ENCODE assay signal across 6 cellular contexts in the genomic region with DNA sequence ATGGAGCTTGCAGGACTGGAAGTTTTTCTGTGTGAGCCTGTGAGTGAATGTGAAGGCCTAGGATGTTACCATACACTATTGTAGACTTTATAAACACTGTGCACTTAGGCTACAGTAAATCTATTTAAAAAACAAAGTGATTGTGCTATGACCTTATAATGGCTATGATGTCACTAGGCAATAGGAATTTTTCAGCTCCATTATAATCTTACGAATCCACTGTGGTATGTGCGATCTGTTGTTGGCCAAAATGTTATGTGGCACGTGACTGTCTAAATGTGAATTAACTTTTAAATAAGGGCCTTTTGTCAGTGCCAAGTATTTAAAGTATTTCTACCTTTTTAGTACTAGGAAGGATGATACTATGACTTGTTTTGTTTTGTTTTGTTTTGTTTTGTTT.
"Had no signal": no experiment of that assay in that cellular context is flagged by ENCODE, and none has a peak within 500 bp of the region (broad histone marks: within the 10 kb centered on the region; RNA-seq: fewer than 3 reads in every experiment).

No MANE protein-coding gene starts in this region.

- H3K4me3 ChIP-seq: GM23338, K562 had no signal

- H3K4me2 ChIP-seq: GM23338 had no signal

- ATAC-seq: GM23338, K562 had no signal

- H2AFZ ChIP-seq: GM23338 had no signal

- DNase-seq: H9, HCEC 1CT, HFFc6, IMR-90 had no signal
